18 cellular contexts compared by ENCODE assay signal in the genomic region with DNA sequence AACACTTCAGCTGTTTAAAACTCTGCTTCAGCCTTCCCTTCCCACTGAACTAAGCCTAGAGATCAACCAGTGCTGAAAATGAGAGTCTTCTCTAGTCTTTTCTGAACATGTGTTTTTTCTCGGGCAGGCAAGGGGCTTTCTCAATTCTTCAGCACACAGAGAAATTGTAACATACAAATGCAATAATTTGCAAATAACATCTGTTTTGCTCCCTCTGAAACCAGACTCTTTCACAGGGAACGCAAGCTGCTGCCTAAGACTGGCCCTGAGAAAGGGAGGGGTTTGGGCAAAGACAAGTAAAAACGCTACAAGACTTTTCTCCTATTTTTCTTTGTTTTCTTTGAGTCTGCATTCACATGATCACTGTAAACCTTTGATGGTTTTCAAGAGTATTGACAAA. TPM values are rescaled to one million over a fixed set of nuclear protein-coding genes. Genes with fewer than 3 reads are reported as not detected.
"Had no signal": no experiment of that assay in that cellular context is flagged by ENCODE, and none has a peak within 500 bp of the region (broad histone marks: within the 10 kb centered on the region; RNA-seq: fewer than 3 reads in every experiment).

No MANE protein-coding gene starts in this region.

- H3K27ac Mint-ChIP-seq: activated CD4-positive, alpha-beta T cell treated with anti-CD3 and anti-CD28 coated beads, Interleukin-2, amount 10 ng/mL, durations not matched to agents 24 days and 14 days; activated CD8-positive, alpha-beta T cell treated with anti-CD3 and anti-CD28 coated beads, Interleukin-2, amount 10 ng/mL, durations not matched to agents 7 days and 5 days; T-helper 17 cell had no signal

- H3K4me3 Mint-ChIP-seq: activated CD4-positive, alpha-beta T cell treated with anti-CD3 and anti-CD28 coated beads, Interleukin-2, amount 10 ng/mL, durations not matched to agents 24 days and 14 days; activated CD8-positive, alpha-beta T cell treated with anti-CD3 and anti-CD28 coated beads, Interleukin-2, amount 10 ng/mL, durations not matched to agents 7 days and 5 days; T-helper 17 cell had no signal

- ATAC-seq: activated CD8-positive, alpha-beta T cell treated with anti-CD3 and anti-CD28 coated beads, Interleukin-2, amount 10 ng/mL, durations not matched to agents 7 days and 5 days; heart left ventricle; lower lobe of right lung; T-helper 17 cell had no signal

- H3K27ac ChIP-seq: epithelial cell of prostate, heart left ventricle, lower lobe of right lung had no signal

- H3K9me3 ChIP-seq: heart left ventricle, lower lobe of right lung had no signal

- H3K27me3 Mint-ChIP-seq: T-helper 17 cell had no signal

- DNase-seq: activated CD4-positive, alpha-beta T cell treated with anti-CD3 and anti-CD28 coated beads, Interleukin-2, amount 10 ng/mL, durations not matched to agents 24 days and 14 days; activated CD4-positive, CD25-positive, alpha-beta regulatory T cell; activated CD8-positive, alpha-beta memory T cell treated with anti-CD3 and anti-CD28 coated beads, Interleukin-2, amount 50 U/mL, for 4 hours; activated CD8-positive, alpha-beta T cell treated with anti-CD3 and anti-CD28 coated beads, Interleukin-2, amount 10 ng/mL, durations not matched to agents 7 days and 5 days; activated naive CD4-positive, alpha-beta T cell; dermis blood vessel endothelial cell; heart left ventricle; lower lobe of right lung; stimulated activated CD4-positive, alpha-beta T cell treated with anti-CD3 and anti-CD28 coated beads, Interleukin-12 subunit alpha, Interleukin-12 subunit beta, amount 100 ng/mL, for 4 hours; stimulated activated CD4-positive, alpha-beta T cell treated with anti-CD3 and anti-CD28 coated beads, Interleukin-2, amount 100 ng/mL, for 24 hours; T-helper 17 cell had no signal

RNA-seq across cellular contexts. Expression of gene VN1R5, which starts 39.6 kb away (rescaled TPM):
- total RNA-seq: activated CD4-positive, alpha-beta T cell treated with anti-CD3 and anti-CD28 coated beads, Interleukin-2, amount 10 ng/mL, durations not matched to agents 24 days and 14 days; activated CD8-positive, alpha-beta T cell treated with anti-CD3 and anti-CD28 coated beads, Interleukin-2, amount 10 ng/mL, durations not matched to agents 7 days and 5 days; astrocyte; chondrocyte; dermis blood vessel endothelial cell; frontal cortex; heart left ventricle; lower lobe of right lung; renal cortical epithelial cell; T-helper 17 cell; ureter had no signal
- polyA plus RNA-seq: adipose tissue, heart left ventricle had no signal
